15 cellular contexts compared by ENCODE assay signal in the genomic region with DNA sequence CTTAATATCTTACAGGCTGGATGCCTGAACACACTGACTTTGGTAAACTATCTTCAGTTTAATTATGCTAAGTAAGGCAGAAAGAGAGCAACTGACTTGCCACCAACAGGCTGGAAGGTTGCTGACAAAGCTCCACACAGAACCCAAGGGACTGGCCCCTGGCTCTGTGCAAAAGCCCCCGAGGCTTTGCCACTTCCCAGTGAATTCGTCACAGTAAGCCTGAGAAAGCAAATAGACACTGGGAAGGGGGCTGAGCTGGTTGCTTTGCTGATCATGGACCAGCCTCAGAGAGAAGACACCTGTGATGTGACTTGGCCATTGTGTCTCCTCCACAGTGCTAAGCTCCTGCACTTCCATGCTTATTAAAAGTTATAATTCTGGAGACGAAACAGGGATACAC.
"Had no signal": no experiment of that assay in that cellular context is flagged by ENCODE, and none has a peak within 500 bp of the region (broad histone marks: within the 10 kb centered on the region; RNA-seq: fewer than 3 reads in every experiment).

No MANE protein-coding gene starts in this region.

- H3K9me3 Mint-ChIP-seq: activated naive CD4-positive, alpha-beta T cell treated with anti-CD3 and anti-CD28 coated beads, Interleukin-2, amount 50 U/mL, for 72 hours; activated T-cell treated with anti-CD3 and anti-CD28 coated beads, Interleukin-2, amount 50 U/mL, for 72 hours; naive thymus-derived CD4-positive, alpha-beta T cell had no signal

- H3K4me1 ChIP-seq: transverse colon, vagina had no signal

- H3K4me3 Mint-ChIP-seq: activated T-cell treated with anti-CD3 and anti-CD28 coated beads, Interleukin-2, amount 50 U/mL, for 72 hours; naive thymus-derived CD4-positive, alpha-beta T cell had no signal

- DNase-seq: activated CD4-positive, alpha-beta T cell treated with anti-CD3 and anti-CD28 coated beads, Interleukin-2, amount 50 U/mL, for 4 hours; activated gamma-delta T cell treated with Interleukin-2 at 50 U/mL for 16 hours; activated T-cell treated with anti-CD3 and anti-CD28 coated beads, Interleukin-2, amount 50 U/mL, for 72 hours; cerebellar nuclear complex; cortex of kidney; left cardiac atrium; mesendoderm; naive thymus-derived CD4-positive, alpha-beta T cell; stimulated activated CD4-positive, alpha-beta T cell treated with anti-CD3 and anti-CD28 coated beads, Interleukin-12 subunit alpha, Interleukin-12 subunit beta, amount 100 ng/mL, for 4 hours; stimulated activated CD4-positive, alpha-beta T cell treated with anti-CD3 and anti-CD28 coated beads, Interleukin-1b, Interleukin-23, amount 100 ng/mL, for 48 hours; stimulated activated naive CD8-positive, alpha-beta T cell treated with anti-CD3 and anti-CD28 coated beads, Interleukin-15, Interleukin-2, amounts not matched to agents 100 U/mL and 50 U/mL, for 24 hours; transverse colon had no signal

- H3K4me3 ChIP-seq: gastroesophageal sphincter, transverse colon, vagina had no signal

- ATAC-seq: activated naive CD4-positive, alpha-beta T cell treated with anti-CD3 and anti-CD28 coated beads, Interleukin-2, amount 50 U/mL, for 72 hours; activated T-cell treated with anti-CD3 and anti-CD28 coated beads, Interleukin-2, amount 50 U/mL, for 72 hours; gastroesophageal sphincter; left cardiac atrium; naive thymus-derived CD4-positive, alpha-beta T cell; stimulated activated naive CD8-positive, alpha-beta T cell treated with anti-CD3 and anti-CD28 coated beads, Interleukin-15, Interleukin-2, amounts not matched to agents 100 U/mL and 50 U/mL, for 24 hours had no signal

- H3K9me3 ChIP-seq: gastroesophageal sphincter, transverse colon, vagina had no signal

- H3K36me3 ChIP-seq: transverse colon, vagina had no signal

- H3K4me1 Mint-ChIP-seq: naive thymus-derived CD4-positive, alpha-beta T cell had no signal

- H3K27ac ChIP-seq: transverse colon, vagina had no signal

- H3K27me3 ChIP-seq: gastroesophageal sphincter, transverse colon, vagina had no signal

- H3K27ac Mint-ChIP-seq: activated naive CD4-positive, alpha-beta T cell treated with anti-CD3 and anti-CD28 coated beads, Interleukin-2, amount 50 U/mL, for 72 hours; activated T-cell treated with anti-CD3 and anti-CD28 coated beads, Interleukin-2, amount 50 U/mL, for 72 hours had no signal

- H3K36me3 Mint-ChIP-seq: activated naive CD4-positive, alpha-beta T cell treated with anti-CD3 and anti-CD28 coated beads, Interleukin-2, amount 50 U/mL, for 72 hours; naive thymus-derived CD4-positive, alpha-beta T cell had no signal
